Comparison of ENCODE assay signal across 8 cellular contexts in the genomic region with DNA sequence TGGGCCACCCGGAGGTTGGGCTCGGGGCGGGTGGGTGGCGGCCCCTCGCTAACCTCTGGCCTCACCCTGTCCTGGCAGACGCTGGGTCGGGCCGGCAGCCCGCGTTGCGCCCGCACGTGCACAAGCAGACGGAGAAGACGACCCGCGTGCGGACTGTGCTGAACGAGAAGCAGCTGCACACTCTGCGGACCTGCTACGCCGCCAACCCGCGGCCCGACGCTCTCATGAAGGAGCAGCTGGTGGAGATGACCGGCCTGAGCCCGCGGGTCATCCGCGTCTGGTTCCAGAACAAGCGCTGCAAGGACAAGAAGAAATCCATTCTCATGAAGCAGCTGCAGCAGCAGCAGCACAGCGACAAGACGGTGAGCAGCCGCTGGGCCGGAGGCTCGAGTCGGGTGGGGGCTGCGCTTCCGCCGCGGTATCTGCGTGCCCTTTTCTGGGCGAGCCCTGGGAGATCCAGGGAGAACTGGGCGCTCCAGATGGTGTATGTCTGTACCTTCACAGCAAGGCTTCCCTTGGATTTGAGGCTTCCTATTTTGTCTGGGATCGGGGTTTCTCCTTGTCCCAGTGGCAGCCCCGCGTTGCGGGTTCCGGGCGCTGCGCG. TPM values are rescaled to one million over a fixed set of nuclear protein-coding genes. Genes with fewer than 3 reads are reported as not detected.
DNase-seq lines count a peak whose midpoint lies in the region; ATAC-seq and TF ChIP-seq lines count a peak whose summit lies in the region.

No MANE protein-coding gene starts in this region.

- H3K27ac Mint-ChIP-seq in WTC11 = no peak overlapping the region

- CTCF ChIA-PET in WTC11 (lab: Charles Lee) = interaction anchor here (1.2 kb wide), 2 partner anchors 10 to 150 kb away, joined by 3 to 4 read pairs; no protein-coding TSS in a partner anchor

- DNase-seq in NCI-H748 (lab: John Stamatoyannopoulos, UW; ENCODE audit: unreplicated experiment) = peak; percentile 60
- DNase-seq in NCI-H748 treated with DMSO at 0.1 percent for 48 hours (lab: John Stamatoyannopoulos, UW) = no peak
- peak; percentile 33 for DNase-seq in WTC11 (ENCODE audit: low spot score)
- peak; percentile 41 for DNase-seq in fibroblast of the aortic adventitia (ENCODE audit: low read depth)
- peak; percentile 91 for DNase-seq in retina
- no peak for DNase-seq in NCI-H1436 (lab: John Stamatoyannopoulos, UW)
- DNase-seq in NCI-H524 treated with DMSO at 0.1 percent for 48 hours (lab: John Stamatoyannopoulos, UW) = no peak
- no peak for DNase-seq in medulla oblongata (ENCODE audit: extremely low spot score)

- no peak for ATAC-seq in WTC11

- H3K4me3 Mint-ChIP-seq in WTC11 = peak overlapping the region; percentile 82

- H3K4me1 Mint-ChIP-seq in WTC11 = peaks cover 51% of the 10 kb centered on the region

- peak overlapping the region; percentile 40 for H3K4me3 ChIP-seq in fibroblast of the aortic adventitia (ENCODE audit: low read depth, low read length)

- TF ChIP-seq CTCF in WTC11 (IDR thresholded peaks at IDR 0.05) (no peak), fibroblast of the aortic adventitia (IDR thresholded peaks at IDR 0.05; ENCODE audit: insufficient read depth, low read length) (no peak)

- POLR2A ChIA-PET in WTC11 (lab: Charles Lee) = no interaction called here

- H3K27me3 Mint-ChIP-seq in WTC11 (ENCODE audit: low read depth) = peaks cover 97% of the 10 kb centered on the region

- H3K36me3 Mint-ChIP-seq in WTC11 = no peaks in the 10 kb centered on the region

- no peaks in the 10 kb centered on the region for H3K9me3 Mint-ChIP-seq in WTC11

TF ChIP-seq in WTC11, 78 proteins besides CTCF, POLR2A, EP300 and RAD21:
- TF ChIP-seq, protein P1, sequence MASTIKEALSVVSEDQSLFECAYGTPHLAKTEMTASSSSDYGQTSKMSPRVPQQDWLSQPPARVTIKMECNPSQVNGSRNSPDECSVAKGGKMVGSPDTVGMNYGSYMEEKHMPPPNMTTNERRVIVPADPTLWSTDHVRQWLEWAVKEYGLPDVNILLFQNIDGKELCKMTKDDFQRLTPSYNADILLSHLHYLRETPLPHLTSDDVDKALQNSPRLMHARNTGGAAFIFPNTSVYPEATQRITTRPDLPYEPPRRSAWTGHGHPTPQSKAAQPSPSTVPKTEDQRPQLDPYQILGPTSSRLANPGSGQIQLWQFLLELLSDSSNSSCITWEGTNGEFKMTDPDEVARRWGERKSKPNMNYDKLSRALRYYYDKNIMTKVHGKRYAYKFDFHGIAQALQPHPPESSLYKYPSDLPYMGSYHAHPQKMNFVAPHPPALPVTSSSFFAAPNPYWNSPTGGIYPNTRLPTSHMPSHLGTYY (CRISPR knock-in tag; IDR thresholded peaks at IDR 0.05) = no peak
- TF ChIP-seq HMGA2 (CRISPR knock-in tag; IDR thresholded peaks at IDR 0.05) (no peak), NFYB (CRISPR knock-in tag; conservative IDR thresholded peaks at IDR 0.05; ENCODE audit: low read depth) (no peak), ZNF121 (CRISPR knock-in tag; IDR thresholded peaks at IDR 0.05) (no peak), ZNF317 (CRISPR knock-in tag; IDR thresholded peaks at IDR 0.05; ENCODE audit: borderline replicate concordance, low read depth) (no peak), IRF2 (CRISPR knock-in tag; IDR thresholded peaks at IDR 0.05; ENCODE audit: borderline replicate concordance, low read depth) (no peak)
- TF ChIP-seq, protein P2, sequence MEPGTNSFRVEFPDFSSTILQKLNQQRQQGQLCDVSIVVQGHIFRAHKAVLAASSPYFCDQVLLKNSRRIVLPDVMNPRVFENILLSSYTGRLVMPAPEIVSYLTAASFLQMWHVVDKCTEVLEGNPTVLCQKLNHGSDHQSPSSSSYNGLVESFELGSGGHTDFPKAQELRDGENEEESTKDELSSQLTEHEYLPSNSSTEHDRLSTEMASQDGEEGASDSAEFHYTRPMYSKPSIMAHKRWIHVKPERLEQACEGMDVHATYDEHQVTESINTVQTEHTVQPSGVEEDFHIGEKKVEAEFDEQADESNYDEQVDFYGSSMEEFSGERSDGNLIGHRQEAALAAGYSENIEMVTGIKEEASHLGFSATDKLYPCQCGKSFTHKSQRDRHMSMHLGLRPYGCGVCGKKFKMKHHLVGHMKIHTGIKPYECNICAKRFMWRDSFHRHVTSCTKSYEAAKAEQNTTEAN (CRISPR knock-in tag; IDR thresholded peaks at IDR 0.05) = no peak

RNA-seq across cellular contexts. Expression of a gene that starts 3.7 kb away (rescaled TPM):
- total RNA-seq in WTC11 (2021) = 0.18 to 0.37 TPM (median 0.24 TPM) in 3 replicates
- 0.45 TPM in 1 of 2 replicates, not detected in the other for total RNA-seq in fibroblast of the aortic adventitia (ENCODE audit: low replicate concordance)

RNA-seq across cellular contexts. Expression of a gene that starts 29.0 kb away (rescaled TPM):
- total RNA-seq in WTC11 (2021) = 84.4 to 97.7 TPM (median 85.4 TPM) in 3 replicates
- total RNA-seq in fibroblast of the aortic adventitia (ENCODE audit: low replicate concordance) = 56.1 and 87.8 TPM in 2 replicates

Comparison
In these comparisons a context has a peak if more than half of its experiments do, and no peak if none do; other contexts are left out.
1. DNase-seq: peak in NCI-H748 (single experiment), WTC11 (single experiment), fibroblast of the aortic adventitia (single experiment) and retina (single experiment); none in NCI-H748 treated with DMSO at 0.1 percent for 48 hours (single experiment), NCI-H1436 (single experiment), NCI-H524 treated with DMSO at 0.1 percent for 48 hours (single experiment) and medulla oblongata (single experiment).